ENCODE assay signal across 31 cellular contexts in genomic region chr3:195034101-195034500, GRCh38.
DNase-seq lines count a peak whose midpoint lies in the region; ATAC-seq and TF ChIP-seq lines count a peak whose summit lies in the region.
"Had no signal": no experiment of that assay in that cellular context is flagged by ENCODE, and none has a peak within 500 bp of the region (broad histone marks: within the 10 kb centered on the region; RNA-seq: fewer than 3 reads in every experiment).

No MANE protein-coding gene starts in this region.

- no peaks in the 10 kb centered on the region for H3K9me3 Mint-ChIP-seq in activated naive CD4-positive, alpha-beta T cell treated with anti-CD3 and anti-CD28 coated beads, Interleukin-2, amount 50 U/mL, for 24 hours
- H3K9me3 Mint-ChIP-seq in activated naive CD4-positive, alpha-beta T cell treated with anti-CD3 and anti-CD28 coated beads, Interleukin-2, amount 10 ng/mL, durations not matched to agents 7 days and 5 days = no peaks in the 10 kb centered on the region
- no peaks in the 10 kb centered on the region for H3K9me3 Mint-ChIP-seq in CD8-positive, alpha-beta memory T cell
- H3K9me3 Mint-ChIP-seq in CD4-positive, alpha-beta T cell = no peaks in the 10 kb centered on the region
- H3K9me3 Mint-ChIP-seq: activated T-cell treated with anti-CD3 and anti-CD28 coated beads, Interleukin-2, amount 50 U/mL, for 4 hours; CD4-positive, alpha-beta memory T cell; T-helper 1 cell treated with Interleukin-12 subunit alpha and Interleukin-12 subunit beta and Interleukin-4 antibody, amounts not matched to agents 30 μg/mL and 1 μg/mL, for 36 hours had no signal

- peaks cover 2% of the 10 kb centered on the region for H3K27me3 Mint-ChIP-seq in activated naive CD4-positive, alpha-beta T cell treated with anti-CD3 and anti-CD28 coated beads, Interleukin-2, amount 50 U/mL, for 24 hours
- H3K27me3 Mint-ChIP-seq in activated naive CD4-positive, alpha-beta T cell treated with anti-CD3 and anti-CD28 coated beads, Interleukin-2, amount 10 ng/mL, durations not matched to agents 7 days and 5 days = peaks cover 3% of the 10 kb centered on the region
- H3K27me3 Mint-ChIP-seq in CD8-positive, alpha-beta memory T cell = peaks cover 4 to 24% of the 10 kb centered on the region in 2 donors
- H3K27me3 Mint-ChIP-seq in CD4-positive, alpha-beta T cell = no peaks in the 10 kb centered on the region
- H3K27me3 Mint-ChIP-seq: IgD-negative memory B cell had no signal

- no peaks in the 10 kb centered on the region for H3K36me3 ChIP-seq in right lobe of liver
- no peaks in the 10 kb centered on the region for H3K36me3 ChIP-seq in thyroid gland
- no peaks in the 10 kb centered on the region for H3K36me3 ChIP-seq in CD8-positive, alpha-beta memory T cell (ENCODE audit: insufficient read depth, low read length)
- H3K36me3 ChIP-seq: ascending aorta, cardiac muscle cell, neutrophil, prostate gland, sigmoid colon had no signal

- H3K36me3 Mint-ChIP-seq in activated naive CD4-positive, alpha-beta T cell treated with anti-CD3 and anti-CD28 coated beads, Interleukin-2, amount 50 U/mL, for 24 hours = no peaks in the 10 kb centered on the region
- H3K36me3 Mint-ChIP-seq in activated naive CD4-positive, alpha-beta T cell treated with anti-CD3 and anti-CD28 coated beads, Interleukin-2, amount 10 ng/mL, durations not matched to agents 7 days and 5 days = no peaks in the 10 kb centered on the region
- peaks cover 0 to 2% (median 0%) of the 10 kb centered on the region in 3 donors for H3K36me3 Mint-ChIP-seq in CD8-positive, alpha-beta memory T cell
- H3K36me3 Mint-ChIP-seq in CD4-positive, alpha-beta T cell (ENCODE audit: low read depth) = no peaks in the 10 kb centered on the region
- H3K36me3 Mint-ChIP-seq: activated CD8-positive, alpha-beta memory T cell treated with anti-CD3 and anti-CD28 coated beads, Interleukin-2, amount 10 ng/mL, durations not matched to agents 7 days and 5 days; CD4-positive, alpha-beta memory T cell; IgD-negative memory B cell; naive B cell had no signal

- H3K4me1 Mint-ChIP-seq in activated naive CD4-positive, alpha-beta T cell treated with anti-CD3 and anti-CD28 coated beads, Interleukin-2, amount 50 U/mL, for 24 hours = no peaks in the 10 kb centered on the region
- no peaks in the 10 kb centered on the region for H3K4me1 Mint-ChIP-seq in activated naive CD4-positive, alpha-beta T cell treated with anti-CD3 and anti-CD28 coated beads, Interleukin-2, amount 10 ng/mL, durations not matched to agents 7 days and 5 days
- no peaks in the 10 kb centered on the region for H3K4me1 Mint-ChIP-seq in CD8-positive, alpha-beta memory T cell
- H3K4me1 Mint-ChIP-seq in CD4-positive, alpha-beta T cell (ENCODE audit: low read depth) = no peaks in the 10 kb centered on the region
- H3K4me1 Mint-ChIP-seq: activated CD8-positive, alpha-beta memory T cell treated with anti-CD3 and anti-CD28 coated beads, Interleukin-2, amount 10 ng/mL, durations not matched to agents 7 days and 5 days; CD4-positive, alpha-beta memory T cell had no signal

- ATAC-seq in right lobe of liver (peak; percentile 1 to 48 (median 16)), HG03045 (IDR thresholded peaks at IDR 0.05; ENCODE audit: unreplicated experiment) (no peak)
- ATAC-seq in CD4-positive, alpha-beta T cell (ENCODE audit: poor library complexity) = no peak
- ATAC-seq: activated CD8-positive, alpha-beta memory T cell treated with anti-CD3 and anti-CD28 coated beads, Interleukin-2, amount 10 ng/mL, durations not matched to agents 7 days and 5 days; activated T-cell treated with anti-CD3 and anti-CD28 coated beads, Interleukin-2, amount 50 U/mL, for 4 hours had no signal

- WGBS in right lobe of liver (ENCODE audit: insufficient coverage, low coverage, low lambda C conversion rate, missing lambda C conversion rate) = 38% methylated on average over 5 of the region's 9 CpGs
- 76 to 92% methylated on average over 9 of the region's 9 CpGs for WGBS in thyroid gland, 2 donors

- CTCF ChIA-PET in activated naive CD4-positive, alpha-beta T cell treated with anti-CD3 and anti-CD28 coated beads, Interleukin-2, amount 10 ng/mL, durations not matched to agents 7 days and 5 days (lab: Charles Lee) = no interaction called here
- CTCF ChIA-PET in RWPE1 (lab: Yijun Ruan, JAX) = interaction anchor here (1.1 kb wide), 1 partner anchor 352 kb away, joined by 4 read pairs; no protein-coding TSS in a partner anchor
- CTCF ChIA-PET in CD8-positive, alpha-beta memory T cell (lab: Charles Lee) = no interaction called here
- CTCF ChIA-PET in CD4-positive, alpha-beta T cell (lab: Charles Lee) = no interaction called here

- H3K27ac Mint-ChIP-seq in activated naive CD4-positive, alpha-beta T cell treated with anti-CD3 and anti-CD28 coated beads, Interleukin-2, amount 50 U/mL, for 24 hours = peak overlapping the region; percentile 23
- no peak overlapping the region for H3K27ac Mint-ChIP-seq in activated naive CD4-positive, alpha-beta T cell treated with anti-CD3 and anti-CD28 coated beads, Interleukin-2, amount 10 ng/mL, durations not matched to agents 7 days and 5 days
- H3K27ac Mint-ChIP-seq in CD8-positive, alpha-beta memory T cell = no peak overlapping the region
- no peak overlapping the region for H3K27ac Mint-ChIP-seq in CD4-positive, alpha-beta T cell
- H3K27ac Mint-ChIP-seq: activated CD8-positive, alpha-beta memory T cell treated with anti-CD3 and anti-CD28 coated beads, Interleukin-2, amount 10 ng/mL, durations not matched to agents 7 days and 5 days; CD4-positive, alpha-beta memory T cell; T-helper 1 cell treated with Interleukin-12 subunit alpha and Interleukin-12 subunit beta and Interleukin-4 antibody, amounts not matched to agents 30 μg/mL and 1 μg/mL, for 36 hours had no signal

- TF ChIP-seq POLR2A in right lobe of liver (IDR thresholded peaks at IDR 0.05) (no peak), thyroid gland (IDR thresholded peaks at IDR 0.05) (no peak)

- intact Hi-C loops in right lobe of liver (cut with DNase I) = loop anchor here in 1 of 2 donors (10.0 kb wide), 1 partner anchor 71 kb away; no protein-coding TSS in a partner anchor
- intact Hi-C loops in thyroid gland (cut with DNase I) = no loop called here
- intact Hi-C loops in CD4-positive, alpha-beta T cell (cut with DNase I, micrococcal nuclease) = no loop called here

- no peak for DNase-seq in activated naive CD4-positive, alpha-beta T cell treated with anti-CD3 and anti-CD28 coated beads, Interleukin-2, amount 10 ng/mL, durations not matched to agents 7 days and 5 days
- DNase-seq in RWPE1 (ENCODE audit: low spot score) (no peak), right lobe of liver (no peak), thyroid gland (no peak)
- DNase-seq in CD8-positive, alpha-beta memory T cell = no peak
- no peak for DNase-seq in CD4-positive, alpha-beta T cell
- DNase-seq: activated CD4-positive, alpha-beta T cell treated with anti-CD3 and anti-CD28 coated beads, Interleukin-2, amount 50 U/mL, for 4 hours; activated CD4-positive, CD25-positive, alpha-beta regulatory T cell; activated CD8-positive, alpha-beta memory T cell treated with anti-CD3 and anti-CD28 coated beads, Interleukin-2, amount 10 ng/mL, durations not matched to agents 7 days and 5 days; activated gamma-delta T cell; activated T-cell treated with anti-CD3 and anti-CD28 coated beads, Interleukin-2, amount 50 U/mL, for 4 hours; CD4-positive, alpha-beta memory T cell; DMS153; effector memory CD4-positive, alpha-beta T cell; erythroblast; left ventricle myocardium superior; naive B cell; NCI-H1694; NCI-H2171; NCI-H82; sigmoid colon; stimulated activated CD4-positive, alpha-beta T cell treated with anti-CD3 and anti-CD28 coated beads, Interleukin-4, amount 100 ng/mL, for 24 hours had no signal

- POLR2A ChIA-PET in RWPE1 (lab: Yijun Ruan, JAX; ENCODE audit: low non-redundant PET) = no interaction called here
- POLR2A ChIA-PET in CD8-positive, alpha-beta memory T cell (lab: Charles Lee) = no interaction called here
- POLR2A ChIA-PET in CD4-positive, alpha-beta T cell (lab: Charles Lee) = no interaction called here

- H3K4me3 Mint-ChIP-seq in activated naive CD4-positive, alpha-beta T cell treated with anti-CD3 and anti-CD28 coated beads, Interleukin-2, amount 50 U/mL, for 24 hours = no peak overlapping the region
- no peak overlapping the region for H3K4me3 Mint-ChIP-seq in activated naive CD4-positive, alpha-beta T cell treated with anti-CD3 and anti-CD28 coated beads, Interleukin-2, amount 10 ng/mL, durations not matched to agents 7 days and 5 days
- no peak overlapping the region for H3K4me3 Mint-ChIP-seq in CD8-positive, alpha-beta memory T cell
- no peak overlapping the region for H3K4me3 Mint-ChIP-seq in CD4-positive, alpha-beta T cell
- H3K4me3 Mint-ChIP-seq: activated CD8-positive, alpha-beta memory T cell treated with anti-CD3 and anti-CD28 coated beads, Interleukin-2, amount 10 ng/mL, durations not matched to agents 7 days and 5 days; activated T-cell treated with anti-CD3 and anti-CD28 coated beads, Interleukin-2, amount 50 U/mL, for 4 hours; CD4-positive, alpha-beta memory T cell; IgD-negative memory B cell; T-helper 1 cell treated with Interleukin-12 subunit alpha and Interleukin-12 subunit beta and Interleukin-4 antibody, amounts not matched to agents 30 μg/mL and 1 μg/mL, for 36 hours had no signal

- H3K27ac ChIP-seq in RWPE1 = peak overlapping the region; percentile 35
- H3K27ac ChIP-seq in right lobe of liver = peak overlapping the region in 2 of 3 donors; percentile 12 to 54
- peak overlapping the region in 2 of 3 donors; percentile 31 to 42 for H3K27ac ChIP-seq in thyroid gland
- H3K27ac ChIP-seq in CD8-positive, alpha-beta memory T cell (ENCODE audit: low read depth, low read length) = no peak overlapping the region
- H3K27ac ChIP-seq in CD4-positive, alpha-beta T cell (ENCODE audit: low read depth, low read length) = no peak overlapping the region
- H3K27ac ChIP-seq: ascending aorta, cardiac muscle cell, coronary artery, neutrophil, prostate gland, sigmoid colon had no signal

- H3K27me3 ChIP-seq in right lobe of liver (no peaks in the 10 kb centered on the region), thyroid gland (no peaks in the 10 kb centered on the region)
- H3K27me3 ChIP-seq in CD8-positive, alpha-beta memory T cell (ENCODE audit: insufficient read depth, low read length, poor library complexity, severe bottlenecking) = no peaks in the 10 kb centered on the region
- H3K27me3 ChIP-seq in CD4-positive, alpha-beta T cell (ENCODE audit: control insufficient read depth, insufficient read depth, low read length) = no peaks in the 10 kb centered on the region
- H3K27me3 ChIP-seq: ascending aorta, cardiac muscle cell, neutrophil, sigmoid colon had no signal

- TF ChIP-seq CTCF in RWPE1 (conservative IDR thresholded peaks at IDR 0.05; ENCODE audit: low read depth) (no peak), right lobe of liver (IDR thresholded peaks at IDR 0.05) (no peak), thyroid gland (IDR thresholded peaks at IDR 0.05) (no peak)
- no peak for TF ChIP-seq CTCF in CD4-positive, alpha-beta T cell (IDR thresholded peaks at IDR 0.05)

- H3K9me3 ChIP-seq in right lobe of liver (no peaks in the 10 kb centered on the region), thyroid gland (no peaks in the 10 kb centered on the region)
- H3K9me3 ChIP-seq in CD8-positive, alpha-beta memory T cell (ENCODE audit: low read length) = no peaks in the 10 kb centered on the region
- no peaks in the 10 kb centered on the region for H3K9me3 ChIP-seq in CD4-positive, alpha-beta T cell (ENCODE audit: control insufficient read depth, low read length)
- H3K9me3 ChIP-seq: neutrophil, prostate gland, sigmoid colon had no signal

- no peak overlapping the region for H3K4me3 ChIP-seq in right lobe of liver
- no peak overlapping the region for H3K4me3 ChIP-seq in thyroid gland (replicated peaks in 1 of 3)
- no peak overlapping the region for H3K4me3 ChIP-seq in CD8-positive, alpha-beta memory T cell (ENCODE audit: low read length)
- H3K4me3 ChIP-seq: ascending aorta, cardiac muscle cell, coronary artery, prostate gland, sigmoid colon had no signal

- peaks cover 0 to 43% (median 22%) of the 10 kb centered on the region in 4 donors for H3K4me1 ChIP-seq in right lobe of liver
- H3K4me1 ChIP-seq in thyroid gland = peaks cover 11 to 19% of the 10 kb centered on the region in 2 donors
- H3K4me1 ChIP-seq in CD8-positive, alpha-beta memory T cell (ENCODE audit: insufficient read depth, low read length) = no peaks in the 10 kb centered on the region
- H3K4me1 ChIP-seq: ascending aorta, sigmoid colon had no signal

Comparison
In these comparisons a context has a peak if more than half of its experiments do, and no peak if none do; other contexts are left out.
1. H3K27ac ChIP-seq: peak in RWPE1 (single experiment), right lobe of liver (2 of 3) and thyroid gland (2 of 3); none in CD8-positive, alpha-beta memory T cell (single experiment) and CD4-positive, alpha-beta T cell (single experiment).
2. ATAC-seq: peak in right lobe of liver (4 of 4); none in HG03045 (single experiment) and CD4-positive, alpha-beta T cell (single experiment).